Comparison of ENCODE assay signal across 8 cellular contexts in the genomic region with DNA sequence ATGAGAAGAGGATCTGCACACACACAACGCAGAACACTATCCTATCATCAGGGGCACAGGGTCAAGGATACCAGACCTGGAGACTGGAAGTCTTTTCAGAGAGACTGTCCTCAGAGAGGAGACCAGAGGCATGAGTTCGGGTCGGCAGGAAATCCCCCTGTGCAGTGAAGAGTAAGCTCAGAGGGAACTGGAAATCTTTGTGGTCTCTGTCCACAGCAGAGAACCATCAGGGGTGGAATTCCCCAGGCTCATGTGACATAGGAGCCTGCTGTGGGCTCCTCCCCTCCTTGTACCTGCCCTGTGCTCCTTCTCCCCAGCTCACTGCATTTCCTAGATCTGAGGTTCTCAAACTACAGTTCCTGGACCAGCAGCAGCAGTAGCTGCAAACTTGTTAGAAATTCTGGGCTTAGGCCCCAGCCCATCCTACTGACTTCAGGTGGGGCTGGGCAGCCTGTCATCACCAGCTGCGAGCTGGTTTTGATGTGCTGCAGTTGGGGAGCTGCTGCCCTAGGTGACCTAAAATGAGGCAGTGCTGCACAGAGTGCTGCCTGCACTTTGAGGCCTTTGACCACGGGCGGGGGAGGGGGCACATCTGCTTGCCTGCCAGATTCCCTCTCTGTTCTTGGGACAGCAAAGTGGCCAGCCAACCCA. TPM values are rescaled to one million over a fixed set of nuclear protein-coding genes. Genes with fewer than 3 reads are reported as not detected.
DNase-seq lines count a peak whose midpoint lies in the region; ATAC-seq lines count a peak whose summit lies in the region.

No MANE protein-coding gene starts in this region.

- DNase-seq in D341Med (ENCODE audit: low spot score) (peak; percentile 27), kidney tubule cell (ENCODE audit: low spot score) (peak; percentile 90), NCI-H187 treated with DMSO at 0.1 percent for 48 hours (lab: John Stamatoyannopoulos, UW) (no peak), NCI-H2227 (lab: John Stamatoyannopoulos, UW; ENCODE audit: unreplicated experiment) (no peak), cerebellum (ENCODE audit: low spot score) (no peak)
- peak; percentile 78 for DNase-seq in activated CD4-positive, alpha-beta memory T cell treated with anti-CD3 and anti-CD28 coated beads for 36 hours

- ATAC-seq in GM19455 (IDR thresholded peaks at IDR 0.05; ENCODE audit: unreplicated experiment) (peak; percentile 47), HG03520 (IDR thresholded peaks at IDR 0.05; ENCODE audit: unreplicated experiment) (peak; percentile 47)

- no peaks in the 10 kb centered on the region for H3K27me3 Mint-ChIP-seq in activated CD4-positive, alpha-beta memory T cell treated with anti-CD3 and anti-CD28 coated beads for 36 hours

- CTCF ChIA-PET in activated CD4-positive, alpha-beta memory T cell treated with anti-CD3 and anti-CD28 coated beads for 36 hours (lab: Charles Lee), result interaction anchor here (0.5 to 1.4 kb wide), 7 partner anchors 36 to 214 kb away, joined by 3 to 4 read pairs (median 3); partner anchors contain the start of gene OGDH

- no peaks in the 10 kb centered on the region for H3K9me3 Mint-ChIP-seq in activated CD4-positive, alpha-beta memory T cell treated with anti-CD3 and anti-CD28 coated beads for 36 hours

- peaks cover 8% of the 10 kb centered on the region for H3K36me3 Mint-ChIP-seq in activated CD4-positive, alpha-beta memory T cell treated with anti-CD3 and anti-CD28 coated beads for 36 hours

- intact Hi-C loops in activated CD4-positive, alpha-beta memory T cell treated with anti-CD3 and anti-CD28 coated beads for 36 hours (cut with micrococcal nuclease), result loop anchor here (2.0 kb wide), 2 partner anchors 98 to 162 kb away; partner anchors contain the start of gene H2AZ2

- peak overlapping the region; percentile 81 for H3K4me3 Mint-ChIP-seq in activated CD4-positive, alpha-beta memory T cell treated with anti-CD3 and anti-CD28 coated beads for 36 hours

- POLR2A ChIA-PET in activated CD4-positive, alpha-beta memory T cell treated with anti-CD3 and anti-CD28 coated beads for 36 hours (lab: Charles Lee), result interaction anchor here (0.8 to 3.4 kb wide), 9 partner anchors 46 to 178 kb away, joined by 3 to 24 read pairs (median 8); partner anchors contain the start of genes DDX56, H2AZ2, OGDH and PURB

- peak overlapping the region; percentile 87 for H3K27ac Mint-ChIP-seq in activated CD4-positive, alpha-beta memory T cell treated with anti-CD3 and anti-CD28 coated beads for 36 hours

- peaks cover 51% of the 10 kb centered on the region for H3K4me1 Mint-ChIP-seq in activated CD4-positive, alpha-beta memory T cell treated with anti-CD3 and anti-CD28 coated beads for 36 hours (ENCODE audit: low read depth)

RNA-seq across cellular contexts. Expression of gene ZMIZ2, which starts 2.4 kb away (rescaled TPM):
- 10 to 100 TPM; 84.7 to 92.3 TPM for total RNA-seq in activated CD4-positive, alpha-beta memory T cell treated with anti-CD3 and anti-CD28 coated beads for 36 hours
- 24.6 TPM for total RNA-seq in cerebellum

RNA-seq across cellular contexts. Expression of gene PPIA, which starts 45.4 kb away (rescaled TPM):
- 1,000 to 10,000 TPM; 3,158 to 3,182 TPM for total RNA-seq in activated CD4-positive, alpha-beta memory T cell treated with anti-CD3 and anti-CD28 coated beads for 36 hours
- 764 TPM for total RNA-seq in cerebellum

Comparison
In these comparisons a context has a peak if more than half of its experiments do, and no peak if none do; other contexts are left out.
1. DNase-seq: peak in D341Med (single experiment), activated CD4-positive, alpha-beta memory T cell treated with anti-CD3 and anti-CD28 coated beads for 36 hours (single experiment) and kidney tubule cell (single experiment); none in NCI-H187 treated with DMSO at 0.1 percent for 48 hours (single experiment), NCI-H2227 (single experiment) and cerebellum (single experiment).